In genomic region chr17:57876866-57877237, GRCh38 we compare ENCODE assay signal across 18 cellular contexts. TPM values are rescaled to one million over a fixed set of nuclear protein-coding genes. Genes with fewer than 3 reads are reported as not detected.
DNase-seq lines count a peak whose midpoint lies in the region; ATAC-seq, FAIRE-seq and TF ChIP-seq lines count a peak whose summit lies in the region.
"Had no signal": no experiment of that assay in that cellular context is flagged by ENCODE, and none has a peak within 500 bp of the region (broad histone marks: within the 10 kb centered on the region; RNA-seq: fewer than 3 reads in every experiment).

No MANE protein-coding gene starts in this region.

- peaks cover 25% of the 10 kb centered on the region for H3K4me1 Mint-ChIP-seq in activated naive CD4-positive, alpha-beta T cell treated with anti-CD3 and anti-CD28 coated beads, Interleukin-2, amount 10 ng/mL, durations not matched to agents 7 days and 5 days

- H3K4me1 ChIP-seq in right atrium auricular region: peaks cover 0 to 81% of the 10 kb centered on the region in 2 donors
- H3K4me1 ChIP-seq in right cardiac atrium (ENCODE audit: control insufficient read depth, insufficient read depth, low read length): peaks cover 24% of the 10 kb centered on the region
- peaks cover 25 to 63% (median 47%) of the 10 kb centered on the region in 4 experiments for H3K4me1 ChIP-seq in H1 (replicated peaks in 1 of 4; ENCODE audit: control insufficient read depth in 3 of 4, insufficient read depth in 4 of 4, low read length in 3 of 4)
- peaks cover 91% of the 10 kb centered on the region for H3K4me1 ChIP-seq in muscle layer of colon (ENCODE audit: insufficient read depth, low read length)

- H3K4me2 ChIP-seq in H1 (ENCODE audit: insufficient read depth in 1 of 2, low read depth in 2 of 2, low read length in 2 of 2): no peak overlapping the region; a peak in 1 of 4 replicates

- H3K9me3 Mint-ChIP-seq in activated naive CD4-positive, alpha-beta T cell treated with anti-CD3 and anti-CD28 coated beads, Interleukin-2, amount 10 ng/mL, durations not matched to agents 7 days and 5 days: no peaks in the 10 kb centered on the region
- H3K9me3 Mint-ChIP-seq: activated naive CD4-positive, alpha-beta T cell treated with anti-CD3 and anti-CD28 coated beads, Interleukin-2, amount 50 U/mL, for 72 hours; dendritic cell treated with granulocyte-macrophage colony-stimulating factor and Interleukin-4, amounts not matched to agents 40 ng/mL and 50 ng/mL, for 4 days; nephron progenitor cell had no signal

- peak overlapping the region; percentile 92 for H4K91ac ChIP-seq in H1 (replicated peaks; ENCODE audit: insufficient read length, low read length)

- FAIRE-seq in H1 (lab: Jason Lieb, UNC): no peak
- FAIRE-seq: D721Med, frontal cortex, small intestine had no signal

- peak overlapping the region; percentile 56 for H2BK120ac ChIP-seq in H1 (replicated peaks; ENCODE audit: low read depth, low read length)

- ATAC-seq in right cardiac atrium (no peak), GM19452 (IDR thresholded peaks at IDR 0.05; ENCODE audit: unreplicated experiment) (no peak)
- ATAC-seq: activated naive CD4-positive, alpha-beta T cell treated with anti-CD3 and anti-CD28 coated beads, Interleukin-2, amount 50 U/mL, for 72 hours had no signal

- H2BK15ac ChIP-seq in H1 (ENCODE audit: low read length): peak overlapping the region; percentile 6; the same call in 1 of the 2 replicates

- H3K79me1 ChIP-seq in H1 (ENCODE audit: low read depth, low read length): no peaks in the 10 kb centered on the region

- 80% methylated on average over 2 of the region's 2 CpGs for WGBS in right cardiac atrium
- WGBS in H1 (ENCODE audit: extremely low coverage in 1 of 2, insufficient coverage in 1 of 2, insufficient read length in 1 of 2, insufficient replicate concordance in 2 of 2, low coverage in 1 of 2, low lambda C conversion rate in 2 of 2, missing lambda C conversion rate in 1 of 2), 2 experiments: 82% methylated on average over 2 of the region's 2 CpGs; no CpG with 5 or more reads in 1 of the 2 experiments

- TF ChIP-seq CTCF in right atrium auricular region (IDR thresholded peaks at IDR 0.05) (no peak), H1 (IDR thresholded peaks at IDR 0.05; ENCODE audit: control extremely low read depth in 1 of 3, insufficient read depth in 1 of 3, low read depth in 1 of 3, low read length in 3 of 3) (no peak)

- H3K27me3 ChIP-seq in right atrium auricular region: no peaks in the 10 kb centered on the region
- no peaks in the 10 kb centered on the region for H3K27me3 ChIP-seq in right cardiac atrium (ENCODE audit: control insufficient read depth, insufficient read depth)
- peaks cover 0 to 14% (median 6%) of the 10 kb centered on the region in 4 experiments; a peak in 4 of 7 replicates for H3K27me3 ChIP-seq in H1 (replicated peaks in 1 of 4; ENCODE audit: control insufficient read depth in 3 of 4, extremely low read depth in 1 of 4, insufficient read depth in 3 of 4, low read length in 3 of 4)
- H3K27me3 ChIP-seq in muscle layer of colon (ENCODE audit: control insufficient read depth in 1 of 2, insufficient read depth in 2 of 2, low read length in 2 of 2): no peaks in the 10 kb centered on the region

- no peak for TF ChIP-seq RAD21 in H1 (IDR thresholded peaks at IDR 0.05 in 1 of 2, conservative IDR thresholded peaks at IDR 0.05 in 1 of 2; ENCODE audit: low read depth in 2 of 2, low read length in 2 of 2)

- H3K9ac ChIP-seq in H1 (replicated peaks in 1 of 4; ENCODE audit: extremely low read depth in 1 of 4, low read depth in 3 of 4, low read length in 3 of 4): no peak overlapping the region
- peak overlapping the region; percentile 40 for H3K9ac ChIP-seq in muscle layer of colon (ENCODE audit: low read length)

- CTCF ChIA-PET in H1 (lab: Charles Lee; ENCODE audit: partially characterized antibody): interaction anchor here (0.9 to 20.7 kb wide), 7 partner anchors 14 to 119 kb away, joined by 3 to 221 read pairs (median 9); no protein-coding TSS in a partner anchor
- CTCF ChIA-PET in activated naive CD4-positive, alpha-beta T cell treated with anti-CD3 and anti-CD28 coated beads, Interleukin-2, amount 10 ng/mL, durations not matched to agents 7 days and 5 days (lab: Charles Lee): interaction anchor here (1.1 kb wide), 1 partner anchor 122 kb away, joined by 3 read pairs; no protein-coding TSS in a partner anchor

- peak overlapping the region; percentile 19 for H3K4ac ChIP-seq in H1 (replicated peaks; ENCODE audit: insufficient read length, low read depth, low read length)

- no peak overlapping the region for H3K4me3 Mint-ChIP-seq in activated naive CD4-positive, alpha-beta T cell treated with anti-CD3 and anti-CD28 coated beads, Interleukin-2, amount 10 ng/mL, durations not matched to agents 7 days and 5 days
- H3K4me3 Mint-ChIP-seq: dendritic cell treated with granulocyte-macrophage colony-stimulating factor and Interleukin-4, amounts not matched to agents 40 ng/mL and 50 ng/mL, for 4 days had no signal

- H3K56ac ChIP-seq in H1 (replicated peaks; ENCODE audit: insufficient read length, low read depth, low read length): no peak overlapping the region

- peaks cover 21% of the 10 kb centered on the region for H3K36me3 ChIP-seq in right atrium auricular region
- H3K36me3 ChIP-seq in H1 (ENCODE audit: control insufficient read depth in 2 of 4, insufficient read depth in 4 of 4, low read length in 3 of 4): no peaks in the 10 kb centered on the region
- H3K36me3 ChIP-seq in muscle layer of colon (ENCODE audit: insufficient read depth, low read length): peaks cover 55% of the 10 kb centered on the region

- peaks cover 5% of the 10 kb centered on the region for H3K23me2 ChIP-seq in H1 (ENCODE audit: low read depth, low read length)

- H3K36me3 Mint-ChIP-seq in activated naive CD4-positive, alpha-beta T cell treated with anti-CD3 and anti-CD28 coated beads, Interleukin-2, amount 10 ng/mL, durations not matched to agents 7 days and 5 days: no peaks in the 10 kb centered on the region
- H3K36me3 Mint-ChIP-seq: activated naive CD4-positive, alpha-beta T cell treated with anti-CD3 and anti-CD28 coated beads, Interleukin-2, amount 50 U/mL, for 72 hours had no signal

- no peak overlapping the region for H4K8ac ChIP-seq in H1 (ENCODE audit: extremely low read depth, insufficient read depth, low read length)

- no peak for TF ChIP-seq EP300 in H1 (IDR thresholded peaks at IDR 0.05; ENCODE audit: borderline replicate concordance in 1 of 2, low read depth in 2 of 2, low read length in 2 of 2)

- no peak overlapping the region for H2AFZ ChIP-seq in H1 (ENCODE audit: low read length)

- H3K9me3 ChIP-seq in right atrium auricular region (no peaks in the 10 kb centered on the region), right cardiac atrium (ENCODE audit: control insufficient read depth, low read length) (no peaks in the 10 kb centered on the region), H1 (ENCODE audit: insufficient read depth in 2 of 2, low read depth in 1 of 2, low read length in 1 of 2) (no peaks in the 10 kb centered on the region), muscle layer of colon (ENCODE audit: low read length) (no peaks in the 10 kb centered on the region)
- H3K9me3 ChIP-seq: thoracic aorta had no signal

- no peak overlapping the region for H3K23ac ChIP-seq in H1 (ENCODE audit: insufficient read length)

- intact Hi-C loops in right cardiac atrium (cut with DNase I): no loop called here

- H2BK5ac ChIP-seq in H1 (ENCODE audit: low read depth, low read length): 0 out of 2 replicates have a peak overlapping the region, but pooled peaks have one; percentile 95

- peak overlapping the region; percentile 24 for H2BK20ac ChIP-seq in H1 (ENCODE audit: low read length)

- peak overlapping the region; percentile 100 for H2BK12ac ChIP-seq in H1 (ENCODE audit: low read depth, low read length)

- TF ChIP-seq POLR2A in H1 (IDR thresholded peaks at IDR 0.05; ENCODE audit: control extremely low read depth in 1 of 2, low read depth in 2 of 2, low read length in 2 of 2): no peak

- no peaks in the 10 kb centered on the region for H3K79me2 ChIP-seq in H1 (ENCODE audit: control insufficient read depth in 1 of 2, insufficient read depth in 2 of 2, low read length in 2 of 2)

- no peak overlapping the region for H3K14ac ChIP-seq in H1 (ENCODE audit: insufficient read length)

- no peak overlapping the region for H3K27ac Mint-ChIP-seq in activated naive CD4-positive, alpha-beta T cell treated with anti-CD3 and anti-CD28 coated beads, Interleukin-2, amount 10 ng/mL, durations not matched to agents 7 days and 5 days
- H3K27ac Mint-ChIP-seq: activated naive CD4-positive, alpha-beta T cell treated with anti-CD3 and anti-CD28 coated beads, Interleukin-2, amount 50 U/mL, for 72 hours; dendritic cell treated with granulocyte-macrophage colony-stimulating factor and Interleukin-4, amounts not matched to agents 40 ng/mL and 50 ng/mL, for 4 days; nephron progenitor cell had no signal

- peaks cover 100% of the 10 kb centered on the region for H3K27me3 Mint-ChIP-seq in activated naive CD4-positive, alpha-beta T cell treated with anti-CD3 and anti-CD28 coated beads, Interleukin-2, amount 10 ng/mL, durations not matched to agents 7 days and 5 days

- DNase-seq in right atrium auricular region (ENCODE audit: low spot score) (no peak), right cardiac atrium (no peak), H1 (ENCODE audit: low read depth in 1 of 2, low spot score in 2 of 2) (no peak), NCI-H524 treated with DMSO at 0.1 percent for 48 hours (lab: John Stamatoyannopoulos, UW) (no peak), midbrain (lab: John Stamatoyannopoulos, UW) (no peak)
- DNase-seq in activated naive CD4-positive, alpha-beta T cell treated with anti-CD3 and anti-CD28 coated beads, Interleukin-2, amount 10 ng/mL, durations not matched to agents 7 days and 5 days: no peak
- DNase-seq: kidney glomerular epithelial cell, NCI-H187 treated with DMSO at 0.1 percent for 48 hours, nephron progenitor cell, SHP77, small intestine had no signal

- peak overlapping the region; percentile 82 to 90 for H3K27ac ChIP-seq in right atrium auricular region
- H3K27ac ChIP-seq in right cardiac atrium (ENCODE audit: low read length): no peak overlapping the region
- H3K27ac ChIP-seq in H1 (ENCODE audit: low read depth, low read length): no peak overlapping the region
- H3K27ac ChIP-seq in muscle layer of colon (ENCODE audit: low read depth, low read length): peak overlapping the region; percentile 88

- POLR2A ChIA-PET in H1 (lab: Charles Lee; ENCODE audit: partially characterized antibody): interaction anchor here (0.6 to 32.5 kb wide), 7 partner anchors 9 to 121 kb away, joined by 3 to 672 read pairs (median 5); partner anchors contain the start of genes SRSF1 and VEZF1

- H3K4me3 ChIP-seq in right atrium auricular region (no peak overlapping the region), right cardiac atrium (ENCODE audit: low read length) (no peak overlapping the region), H1 (ENCODE audit: extremely low read depth in 1 of 4, insufficient read depth in 2 of 4, low read depth in 3 of 4, low read length in 4 of 4) (no peak overlapping the region), muscle layer of colon (ENCODE audit: low read depth in 1 of 2, low read length in 2 of 2) (no peak overlapping the region)
- H3K4me3 ChIP-seq: thoracic aorta had no signal

- no peak overlapping the region for H4K5ac ChIP-seq in H1 (ENCODE audit: insufficient read length, low read depth, low read length)

- no peaks in the 10 kb centered on the region for H4K20me1 ChIP-seq in H1 (replicated peaks in 1 of 2; ENCODE audit: control insufficient read depth in 1 of 2, insufficient read depth in 2 of 2, low read length in 2 of 2)

- 0 out of 2 replicates have a peak overlapping the region, but pooled peaks have one; percentile 80 for H3K18ac ChIP-seq in H1 (ENCODE audit: extremely low read depth, low read length)

- H2AK5ac ChIP-seq in H1 (ENCODE audit: low read depth, low read length): peak overlapping the region; percentile 99; the same call in 1 of the 2 replicates

RNA-seq across cellular contexts. Expression of gene MRPS23, which starts 27.0 kb away (rescaled TPM):
- 10 to 100 TPM; 24.1 to 35.3 TPM for total RNA-seq in right atrium auricular region
- total RNA-seq in right cardiac atrium: 10 to 100 TPM; 50.9 to 68.3 (median 61.1) TPM
- polyA plus RNA-seq in right cardiac atrium: 54.7 TPM
- 60.4 and 73.4 TPM in 2 replicates for total RNA-seq in H1 (2021; fragmentation: NEBNext Ultra II Directional; extraction: Animal tissue kit (Norgen Biotek cat#: 25700))
- polyA plus RNA-seq in H1 (2011; rRNA removed): 32.9 and 38.6 TPM in 2 replicates
- 68.9 TPM for polyA plus RNA-seq in H1 (2011; cell fraction: cytosol; rRNA removed)
- polyA plus RNA-seq in H1 (2011; cell fraction: nucleus; rRNA removed): 26.0 TPM
- 64.2 to 105 TPM (median 72.5 TPM) in 4 replicates for polyA plus RNA-seq in H1 (2012, experiment 1 of 2)
- polyA plus RNA-seq in H1 (2012, experiment 2 of 2): 49.1 TPM
- polyA plus RNA-seq in H1 (2013, experiment 1 of 2): 25.2 TPM
- polyA plus RNA-seq in H1 (2013, experiment 2 of 2): 26.2 TPM
- 18.4 and 25.9 TPM in 2 replicates for polyA minus RNA-seq in H1 (2011; rRNA and poly(A)+ RNA removed)
- 10.5 TPM for polyA minus RNA-seq in H1 (2011; cell fraction: cytosol; rRNA and poly(A)+ RNA removed)
- polyA minus RNA-seq in H1 (2011; cell fraction: nucleus; rRNA and poly(A)+ RNA removed): 21.0 TPM

Comparison
In these comparisons a context has a peak if more than half of its experiments do, and no peak if none do; other contexts are left out.
1. H3K27ac ChIP-seq: peak in right atrium auricular region (2 of 2) and muscle layer of colon (single experiment); none in right cardiac atrium (single experiment) and H1 (single experiment).